ENCODE assay signal across 1 cellular context in the genomic region with DNA sequence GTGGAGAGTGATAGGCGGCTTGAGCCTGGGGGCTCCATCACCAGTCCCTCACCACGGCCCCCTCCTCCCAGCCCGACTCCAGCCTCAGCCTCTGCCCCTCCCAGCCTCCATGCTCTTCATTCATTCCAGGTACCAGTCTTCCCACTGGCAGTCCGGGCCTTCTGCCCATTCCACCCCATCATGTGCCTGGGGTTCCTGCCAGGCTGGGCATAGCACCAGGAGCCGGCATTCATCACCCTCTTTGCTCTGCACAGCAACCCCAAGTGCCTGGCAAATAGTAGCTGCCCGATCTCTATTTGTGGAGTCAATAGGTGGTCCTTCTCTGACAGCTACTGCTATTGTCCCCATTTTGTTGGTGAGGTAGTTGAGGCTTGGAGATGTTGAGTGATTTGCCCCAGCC.
TF ChIP-seq lines count a peak whose summit lies in the region.

No MANE protein-coding gene starts in this region.

TF ChIP-seq in HepG2, 621 proteins besides CTCF, POLR2A, EP300 and RAD21 (continued from another document):
- TF ChIP-seq ZSCAN9 (CRISPR knock-in tag; IDR thresholded peaks at IDR 0.05; ENCODE audit: borderline replicate concordance) (no peak), FOXK2 (IDR thresholded peaks at IDR 0.05) (no peak), YEATS4 (CRISPR knock-in tag; IDR thresholded peaks at IDR 0.05; ENCODE audit: borderline replicate concordance) (no peak), FOXM1 (CRISPR knock-in tag; IDR thresholded peaks at IDR 0.05) (no peak), ZNF101 (CRISPR knock-in tag; IDR thresholded peaks at IDR 0.05; ENCODE audit: borderline replicate concordance, low read depth) (no peak), ATF7-NPFF (CRISPR knock-in tag; IDR thresholded peaks at IDR 0.05; ENCODE audit: low read depth) (no peak), NFKB2 (CRISPR knock-in tag; IDR thresholded peaks at IDR 0.05; ENCODE audit: borderline replicate concordance) (no peak)
